Comparison of ENCODE assay signal across 1 cellular context in genomic region chr2:197453123-197453913, GRCh38.
TF ChIP-seq lines count a peak whose summit lies in the region.

TSS of gene COQ10B (plus strand) at chr2:197453552. CDS start at chr2:197453561, 9 bp downstream.

TF ChIP-seq in HEK293, 187 proteins besides CTCF, POLR2A, EP300 and RAD21 (continued from another document and continues in another):
- TF ChIP-seq ZBTB11 (tag by site-specific recombination; conservative IDR thresholded peaks at IDR 0.05; ENCODE audit: low read depth), result peak; percentile 98
- TF ChIP-seq AEBP2 (tag by site-specific recombination; IDR thresholded peaks at IDR 0.05; ENCODE audit: borderline replicate concordance), result no peak
- TF ChIP-seq ZNF561 (tag by site-specific recombination; IDR thresholded peaks at IDR 0.05; ENCODE audit: borderline replicate concordance), result 0 out of 2 replicates have a peak, but pooled peaks have one; percentile 30
- peak; percentile 82; the same call in 1 of the 2 replicates for TF ChIP-seq ZFP37 (tag by site-specific recombination; IDR thresholded peaks at IDR 0.05)
- peak; percentile 83 for TF ChIP-seq GLIS2 (tag by site-specific recombination; IDR thresholded peaks at IDR 0.05)
- no peak for TF ChIP-seq ZNF670 (tag by site-specific recombination; IDR thresholded peaks at IDR 0.05; ENCODE audit: low read depth)
- TF ChIP-seq ZNF37A (tag by site-specific recombination; IDR thresholded peaks at IDR 0.05), result no peak
- TF ChIP-seq ZNF555 (tag by site-specific recombination; conservative IDR thresholded peaks at IDR 0.05), result no peak
- peak; percentile 41; the same call in 1 of the 2 replicates for TF ChIP-seq ZNF24 (tag by site-specific recombination; IDR thresholded peaks at IDR 0.05)
- TF ChIP-seq HOXD13 (CRISPR knock-in tag; IDR thresholded peaks at IDR 0.05; ENCODE audit: borderline replicate concordance), result no peak
- TF ChIP-seq ZBTB10 (tag by site-specific recombination; IDR thresholded peaks at IDR 0.05), result peak; percentile 79
- TF ChIP-seq ZNF416 (tag by site-specific recombination; IDR thresholded peaks at IDR 0.05), result no peak
- peak; percentile 93 for TF ChIP-seq FEZF1 (tag by site-specific recombination; IDR thresholded peaks at IDR 0.05)
- TF ChIP-seq ZNF433 (tag by site-specific recombination; IDR thresholded peaks at IDR 0.05; ENCODE audit: low read depth), result no peak
- TF ChIP-seq HOXC10 (CRISPR knock-in tag; IDR thresholded peaks at IDR 0.05), result 0 out of 2 replicates have a peak, but pooled peaks have one; percentile 78
- no peak for TF ChIP-seq ZNF404 (tag by site-specific recombination; IDR thresholded peaks at IDR 0.05)
- TF ChIP-seq ZNF335 (tag by site-specific recombination; conservative IDR thresholded peaks at IDR 0.05), result peak; percentile 80
- peak; percentile 81 for TF ChIP-seq YY1 (tag by site-specific recombination; IDR thresholded peaks at IDR 0.05)
- peak; percentile 94 for TF ChIP-seq PATZ1 (tag by site-specific recombination; IDR thresholded peaks at IDR 0.05)
- 0 out of 2 replicates have a peak, but pooled peaks have one; percentile 12 for TF ChIP-seq ZBTB21 (tag by site-specific recombination; IDR thresholded peaks at IDR 0.05)
- TF ChIP-seq REPIN1 (tag by site-specific recombination; IDR thresholded peaks at IDR 0.05; ENCODE audit: low read depth), result 0 out of 2 replicates have a peak, but pooled peaks have one; percentile 11
- 0 out of 2 replicates have a peak, but pooled peaks have one; percentile 59 for TF ChIP-seq ZNF580 (tag by site-specific recombination; IDR thresholded peaks at IDR 0.05)
- TF ChIP-seq ZNF600 (tag by site-specific recombination; IDR thresholded peaks at IDR 0.05), result peak; percentile 65
- peak; percentile 80; the same call in 1 of the 2 replicates for TF ChIP-seq ZNF501 (tag by site-specific recombination; IDR thresholded peaks at IDR 0.05)
- TF ChIP-seq ZNF324 (tag by site-specific recombination; IDR thresholded peaks at IDR 0.05), result 0 out of 2 replicates have a peak, but pooled peaks have one; percentile 71
- peak; percentile 57; the same call in 1 of the 2 replicates for TF ChIP-seq ZNF660 (tag by site-specific recombination; IDR thresholded peaks at IDR 0.05)
- TF ChIP-seq SP2 (tag by site-specific recombination; IDR thresholded peaks at IDR 0.05), result peak; percentile 98
- peak; percentile 92 for TF ChIP-seq KLF9 (tag by site-specific recombination; IDR thresholded peaks at IDR 0.05; ENCODE audit: low read depth)
- peak; percentile 67 for TF ChIP-seq KLF10 (tag by site-specific recombination; IDR thresholded peaks at IDR 0.05)
- 0 out of 2 replicates have a peak, but pooled peaks have one; percentile 12 for TF ChIP-seq ZBTB6 (tag by site-specific recombination; IDR thresholded peaks at IDR 0.05)
- peak; percentile 78; the same call in 1 of the 2 replicates for TF ChIP-seq ZNF777 (tag by site-specific recombination; IDR thresholded peaks at IDR 0.05; ENCODE audit: borderline replicate concordance)
- TF ChIP-seq ZBTB20 (tag by site-specific recombination; IDR thresholded peaks at IDR 0.05), result peak; percentile 44; the same call in 1 of the 2 replicates
- TF ChIP-seq ZNF146 (tag by site-specific recombination; IDR thresholded peaks at IDR 0.05), result 0 out of 2 replicates have a peak, but pooled peaks have one; percentile 27
- peak; percentile 77 for TF ChIP-seq PRDM10 (tag by site-specific recombination; IDR thresholded peaks at IDR 0.05)
- peak; percentile 74; the same call in 1 of the 2 replicates for TF ChIP-seq KLF17 (tag by site-specific recombination; IDR thresholded peaks at IDR 0.05)
- TF ChIP-seq ZNF174 (tag by site-specific recombination; IDR thresholded peaks at IDR 0.05), result no peak
- TF ChIP-seq ZNF626 (tag by site-specific recombination; IDR thresholded peaks at IDR 0.05), result no peak
- peak; percentile 86 for TF ChIP-seq SP3 (tag by site-specific recombination; IDR thresholded peaks at IDR 0.05)
- peak; percentile 81 for TF ChIP-seq ZNF362 (tag by site-specific recombination; IDR thresholded peaks at IDR 0.05)
- peak; percentile 29; the same call in 1 of the 2 replicates for TF ChIP-seq ZFP69B (tag by site-specific recombination; IDR thresholded peaks at IDR 0.05)
- TF ChIP-seq ZNF610 (tag by site-specific recombination; IDR thresholded peaks at IDR 0.05; ENCODE audit: borderline replicate concordance), result peak; percentile 62; the same call in 1 of the 2 replicates
- TF ChIP-seq ZNF133 (tag by site-specific recombination; IDR thresholded peaks at IDR 0.05), result no peak
- TF ChIP-seq ZEB2 (tag by site-specific recombination; IDR thresholded peaks at IDR 0.05), result peak; percentile 93
